20 cellular contexts compared by ENCODE assay signal in genomic region chr11:2431395-2431794, GRCh38. TPM values are rescaled to one million over a fixed set of nuclear protein-coding genes. Genes with fewer than 3 reads are reported as not detected.
DNase-seq lines count a peak whose midpoint lies in the region; ATAC-seq, FAIRE-seq and TF ChIP-seq lines count a peak whose summit lies in the region.
"Had no signal": no experiment of that assay in that cellular context is flagged by ENCODE, and none has a peak within 500 bp of the region (broad histone marks: within the 10 kb centered on the region; RNA-seq: fewer than 3 reads in every experiment).

No MANE protein-coding gene starts in this region.

- no peaks in the 10 kb centered on the region for H3K79me2 ChIP-seq in K562 (ENCODE audit: control insufficient read depth, insufficient read depth, low read length)

- H2BK12ac ChIP-seq in neuronal stem cell (ENCODE audit: low read length), result no peak overlapping the region

- no peaks in the 10 kb centered on the region for H3K4me1 ChIP-seq in HEK293 (ENCODE audit: control insufficient read depth, insufficient read depth, low read length)
- peaks cover 0 to 3% of the 10 kb centered on the region in 2 experiments; a peak in 1 of 5 replicates for H3K4me1 ChIP-seq in K562 (replicated peaks in 1 of 2; ENCODE audit: control insufficient read depth in 2 of 2, insufficient read depth in 2 of 2, low read length in 2 of 2)
- peaks cover 0 to 2% of the 10 kb centered on the region in 2 donors for H3K4me1 ChIP-seq in neuronal stem cell (ENCODE audit: control insufficient read depth in 2 of 2, insufficient read depth in 1 of 2, low read depth in 1 of 2, low read length in 2 of 2)
- H3K4me1 ChIP-seq in aorta (ENCODE audit: control insufficient read depth in 1 of 2, insufficient read depth in 2 of 2, low read length in 2 of 2), result no peaks in the 10 kb centered on the region
- H3K4me1 ChIP-seq: Caco-2, HAP-1 had no signal

- no peak for TF ChIP-seq EP300 in K562 (IDR thresholded peaks at IDR 0.05; ENCODE audit: low read length)

- no peaks in the 10 kb centered on the region for H3K79me1 ChIP-seq in neuronal stem cell (ENCODE audit: low read depth, low read length)

- in situ Hi-C loops in K562 (cut with MboI), result no loop called here

- H3K27ac ChIP-seq in HEK293 (ENCODE audit: extremely low read depth, low read depth, low read length) (no peak overlapping the region), K562 (ENCODE audit: extremely low read depth, low read depth, low read length) (no peak overlapping the region), neuronal stem cell (replicated peaks; ENCODE audit: low read length) (no peak overlapping the region), aorta (ENCODE audit: low read depth in 1 of 2, low read length in 2 of 2) (no peak overlapping the region)
- H3K27ac ChIP-seq: C4-2B had no signal

- ATAC-seq in K562 (no peak), aorta (ENCODE audit: low FRiP score) (no peak), GM18870 (IDR thresholded peaks at IDR 0.05; ENCODE audit: unreplicated experiment) (no peak)

- peaks cover 0 to 38% of the 10 kb centered on the region in 2 experiments; a peak in 3 of 5 replicates for H3K27me3 ChIP-seq in K562 (ENCODE audit: control insufficient read depth in 2 of 2, insufficient read depth in 2 of 2, low read length in 2 of 2)
- H3K27me3 ChIP-seq in neuronal stem cell (ENCODE audit: control insufficient read depth in 3 of 3, insufficient read depth in 3 of 3, low read depth in 1 of 3, low read length in 3 of 3), result peaks cover 0 to 15% (median 0%) of the 10 kb centered on the region in 3 experiments
- H3K27me3 ChIP-seq in aorta (ENCODE audit: control insufficient read depth in 1 of 2, insufficient read depth in 2 of 2, low read length in 1 of 2), result no peaks in the 10 kb centered on the region

- H3K9me3 ChIP-seq in HEK293 (ENCODE audit: control insufficient read depth, insufficient read depth, low read depth, low read length) (no peaks in the 10 kb centered on the region), K562 (replicated peaks; ENCODE audit: control insufficient read depth, insufficient read depth, low read depth, low read length) (peaks cover 6% of the 10 kb centered on the region; the same call in 1 of the 2 replicates), neuronal stem cell (replicated peaks in 1 of 2; ENCODE audit: control insufficient read depth in 2 of 2, insufficient read depth in 1 of 2, low read depth in 1 of 2, low read length in 2 of 2) (peaks cover 0 to 17% of the 10 kb centered on the region in 2 donors), aorta (ENCODE audit: control insufficient read depth, low read length) (no peaks in the 10 kb centered on the region)
- H3K9me3 ChIP-seq: Caco-2, HAP-1 had no signal

- no peak overlapping the region for H3K4ac ChIP-seq in neuronal stem cell (ENCODE audit: low read length)

- peak overlapping the region; percentile 44 for H3K14ac ChIP-seq in neuronal stem cell (ENCODE audit: low read length)

- no peak overlapping the region for H2BK15ac ChIP-seq in neuronal stem cell (ENCODE audit: low read length)

- WGBS in K562 (ENCODE audit: insufficient coverage, low coverage, missing lambda C conversion rate), result 0% methylated on average over 1 of the region's 1 CpG
- no CpG with 5 or more reads among the region's 1 CpG for WGBS in neuronal stem cell (ENCODE audit: extremely low coverage in 2 of 2, insufficient read length in 2 of 2, insufficient replicate concordance in 1 of 2), 2 donors
- WGBS in aorta, 2 donors, result 77 to 82% methylated on average over 1 of the region's 1 CpG

- no TSS peak for BruUV-seq in K562 (replicated peaks; lab: Mats Ljungman, UMichigan)

- peak overlapping the region; percentile 93 for H2AK5ac ChIP-seq in neuronal stem cell (ENCODE audit: low read depth, low read length)

- H3K36me3 ChIP-seq in HEK293 (ENCODE audit: control insufficient read depth in 2 of 2, insufficient read depth in 1 of 2, low read length in 2 of 2) (no peaks in the 10 kb centered on the region), K562 (ENCODE audit: control insufficient read depth, insufficient read depth, low read length) (no peaks in the 10 kb centered on the region), neuronal stem cell (replicated peaks in 1 of 2; ENCODE audit: control insufficient read depth in 2 of 2, insufficient read depth in 2 of 2, low read length in 2 of 2) (peaks cover 0 to 2% of the 10 kb centered on the region in 2 donors), aorta (ENCODE audit: control insufficient read depth in 1 of 2, insufficient read depth in 2 of 2, low read length in 1 of 2) (no peaks in the 10 kb centered on the region)
- H3K36me3 ChIP-seq: HAP-1 had no signal

- peaks cover 4% of the 10 kb centered on the region for H4K20me1 ChIP-seq in K562 (replicated peaks; ENCODE audit: control insufficient read depth, insufficient read depth, low read length)

- H3K4me2 ChIP-seq in K562 (ENCODE audit: insufficient read depth, low read length), result no peak overlapping the region
- H3K4me2 ChIP-seq in neuronal stem cell (ENCODE audit: insufficient read depth, low read length, poor library complexity, severe bottlenecking), result no peak overlapping the region

- H3K23ac ChIP-seq in neuronal stem cell (ENCODE audit: low read depth, low read length, poor library complexity), result no peak overlapping the region

- H2AFZ ChIP-seq in K562 (ENCODE audit: low read depth, low read length), result no peak overlapping the region
- no peak overlapping the region for H2AFZ ChIP-seq in neuronal stem cell (ENCODE audit: low read length)

- peaks cover 2% of the 10 kb centered on the region for H3K9me1 ChIP-seq in K562 (ENCODE audit: control insufficient read depth, insufficient read depth, low read length)

- intact Hi-C loops in K562 (cut with micrococcal nuclease) (no loop called here), aorta (cut with DNase I) (no loop called here)

- no peak overlapping the region for H4K91ac ChIP-seq in neuronal stem cell (ENCODE audit: low read depth, low read length, poor library complexity)

- no peak overlapping the region for H3K9ac ChIP-seq in K562 (ENCODE audit: insufficient read depth in 1 of 2, low read depth in 2 of 2, low read length in 2 of 2)
- H3K9ac ChIP-seq in neuronal stem cell (ENCODE audit: low read depth, low read length, poor library complexity), result no peak overlapping the region

- peak overlapping the region; percentile 54 for H2BK120ac ChIP-seq in neuronal stem cell (ENCODE audit: low read depth, low read length)

- TF ChIP-seq POLR2A in K562 (conservative IDR thresholded peaks at IDR 0.05), result no peak

- no peak for TF ChIP-seq RAD21 in K562 (CRISPR knock-in tag; conservative IDR thresholded peaks at IDR 0.05 in 1 of 2, IDR thresholded peaks at IDR 0.05 in 1 of 2)

- POLR2A ChIA-PET in HEK293 (lab: Yijun Ruan, JAX) (no interaction called here), K562 (lab: Yijun Ruan, JAX) (no interaction called here)

- no peak overlapping the region for H2BK5ac ChIP-seq in neuronal stem cell (ENCODE audit: low read length)

- TF ChIP-seq CTCF in HEK293 (tag by site-specific recombination; IDR thresholded peaks at IDR 0.05) (no peak), K562 (IDR thresholded peaks at IDR 0.05 in 2 of 3, conservative IDR thresholded peaks at IDR 0.05 in 1 of 3; ENCODE audit: insufficient read depth in 2 of 3, low read depth in 1 of 3, low read length in 3 of 3) (no peak)

- H3K4me3 ChIP-seq in HEK293 (ENCODE audit: low read depth, low read length) (no peak overlapping the region), K562 (no peak overlapping the region), neuronal stem cell (ENCODE audit: low read length in 2 of 2) (no peak overlapping the region), aorta (ENCODE audit: low read length in 2 of 2) (no peak overlapping the region)
- H3K4me3 ChIP-seq: HAP-1 had no signal

- CTCF ChIA-PET in HEK293 (lab: Yijun Ruan, JAX), result interaction anchor here (0.6 to 1.5 kb wide), 3 partner anchors 11 to 100 kb away, joined by 3 to 12 read pairs (median 4); no protein-coding TSS in a partner anchor
- CTCF ChIA-PET in K562 (lab: Yijun Ruan, JAX; ENCODE audit: low intra/inter-chr PET ratio), result interaction anchor here (1.0 kb wide), 1 partner anchor 102 kb away, joined by 3 read pairs; no protein-coding TSS in a partner anchor

- FAIRE-seq in K562 (lab: Jason Lieb, UNC), result no peak
- FAIRE-seq: A204.1, GM12892, GM18507 had no signal

- H4K8ac ChIP-seq in neuronal stem cell (ENCODE audit: low read depth, low read length), result no peak overlapping the region

- no peak overlapping the region for H3K18ac ChIP-seq in neuronal stem cell (ENCODE audit: low read length)

- DNase-seq in K562 (ENCODE audit: extremely low read depth in 1 of 4, low spot score in 3 of 4) (no peak), neuronal stem cell (ENCODE audit: low spot score) (no peak), aorta (peak; percentile 3 to 19), iPS-NIHi11 (ENCODE audit: low spot score) (no peak), activated gamma-delta T cell (lab: John Stamatoyannopoulos, UW) (no peak)
- DNase-seq: AML-193, Caco-2, DMS153, DMS79, GDM1 had no signal

RNA-seq across cellular contexts. Expression of gene TRPM5, which starts 12.9 kb away (rescaled TPM):
- not detected in 2 replicates for total RNA-seq in K562 (2011; cell fraction: chromatin; rRNA removed; ENCODE audit: low replicate concordance)
- not detected in 2 replicates for total RNA-seq in K562 (2011; cell fraction: nucleolus; rRNA removed)
- total RNA-seq in K562 (2011; cell fraction: nucleoplasm; rRNA removed), result not detected in 2 replicates
- total RNA-seq in K562 (2014; rRNA removed) (not detected in 2 replicates), K562 (2014; rRNA removed; fragmentation: Illumina TruSeq; extraction: Trizol) (not detected in 2 replicates), K562 (2015; rRNA removed; fragmentation: Illumina TruSeq; extraction: Trizol) (not detected in 2 replicates), K562 (2021) (not detected in 2 replicates), aorta (not detected)
- polyA plus RNA-seq in K562 (2011; rRNA removed) (not detected in 2 replicates), K562 (2014; fragmentation: Illumina TruSeq; extraction: Trizol) (not detected in 2 replicates), K562 (2014; fragmentation: Nextera tagmentation; extraction: Ambion mirVana) (not detected), K562 (2014; rRNA removed) (not detected in 2 replicates), aorta (under 1 TPM in 1 of 2 donors, not detected in 1; 0.25 TPM)
- not detected in 2 replicates for polyA plus RNA-seq in K562 (2011; cell fraction: cytosol; rRNA removed)
- not detected in 2 replicates for polyA plus RNA-seq in K562 (2011; cell fraction: nucleus; rRNA removed)
- polyA plus RNA-seq in K562 (2012), result 0.03 TPM in 1 of 2 replicates, not detected in the other
- not detected in 2 replicates for polyA minus RNA-seq in K562 (2011; rRNA and poly(A)+ RNA removed)
- not detected in 2 replicates for polyA minus RNA-seq in K562 (2011; cell fraction: cytosol; rRNA and poly(A)+ RNA removed)
- not detected in 2 replicates for polyA minus RNA-seq in K562 (2011; cell fraction: nucleus; rRNA and poly(A)+ RNA removed)
- 0.01 TPM for polyA plus RNA-seq in neuronal stem cell (2013, experiment 1 of 2)
- polyA plus RNA-seq in neuronal stem cell (2013, experiment 2 of 2), result 0.01 TPM
- total RNA-seq: Caco-2, H4 had no signal
- polyA plus RNA-seq: BJ had no signal

RNA-seq across cellular contexts. Expression of gene KCNQ1, which starts 13.4 kb away (rescaled TPM):
- not detected in 2 replicates for total RNA-seq in K562 (2011; cell fraction: chromatin; rRNA removed; ENCODE audit: low replicate concordance)
- total RNA-seq in K562 (2011; cell fraction: nucleolus; rRNA removed), result not detected in 2 replicates
- total RNA-seq in K562 (2011; cell fraction: nucleoplasm; rRNA removed), result not detected in 2 replicates
- not detected in 2 replicates for total RNA-seq in K562 (2014; rRNA removed)
- total RNA-seq in K562 (2014; rRNA removed; fragmentation: Illumina TruSeq; extraction: Trizol), result not detected in 2 replicates
- not detected in 2 replicates for total RNA-seq in K562 (2015; rRNA removed; fragmentation: Illumina TruSeq; extraction: Trizol)
- 0.44 and 0.45 TPM in 2 replicates for total RNA-seq in K562 (2021)
- not detected in 2 replicates for polyA plus RNA-seq in K562 (2011; rRNA removed)
- 0.01 and 0.06 TPM in 2 replicates for polyA plus RNA-seq in K562 (2011; cell fraction: cytosol; rRNA removed)
- polyA plus RNA-seq in K562 (2011; cell fraction: nucleus; rRNA removed), result not detected in 2 replicates
- polyA plus RNA-seq in K562 (2012), result not detected in 2 replicates
- not detected in 2 replicates for polyA plus RNA-seq in K562 (2014; fragmentation: Illumina TruSeq; extraction: Trizol)
- not detected for polyA plus RNA-seq in K562 (2014; fragmentation: Nextera tagmentation; extraction: Ambion mirVana)
- polyA plus RNA-seq in K562 (2014; rRNA removed), result not detected in 2 replicates
- not detected in 2 replicates for polyA minus RNA-seq in K562 (2011; rRNA and poly(A)+ RNA removed)
- polyA minus RNA-seq in K562 (2011; cell fraction: cytosol; rRNA and poly(A)+ RNA removed), result not detected in 2 replicates
- 0.13 TPM in 1 of 2 replicates, not detected in the other for polyA minus RNA-seq in K562 (2011; cell fraction: nucleus; rRNA and poly(A)+ RNA removed)
- 1.2 TPM for polyA plus RNA-seq in neuronal stem cell (2013, experiment 1 of 2)
- 1.1 TPM for polyA plus RNA-seq in neuronal stem cell (2013, experiment 2 of 2)
- total RNA-seq in aorta, result 10 to 100 TPM in 1 of 2 donors, 1 to 10 TPM in 1; 6.2 to 11.5 TPM
- 1 to 10 TPM in 1 of 2 donors, under 1 TPM in 1; 0.67 to 5.4 TPM for polyA plus RNA-seq in aorta
- total RNA-seq: Daoy had no signal
- polyA plus RNA-seq: BJ had no signal

RNA-seq across cellular contexts. Expression of gene TSSC4, which starts 30.8 kb away (rescaled TPM):
- total RNA-seq in K562 (2011; cell fraction: chromatin; rRNA removed; ENCODE audit: low replicate concordance), result 7.2 and 32.5 TPM in 2 replicates
- total RNA-seq in K562 (2011; cell fraction: nucleolus; rRNA removed), result 37.2 and 47.1 TPM in 2 replicates
- 21.3 and 24.4 TPM in 2 replicates for total RNA-seq in K562 (2011; cell fraction: nucleoplasm; rRNA removed)
- total RNA-seq in K562 (2014; rRNA removed), result 53.4 and 63.9 TPM in 2 replicates
- total RNA-seq in K562 (2014; rRNA removed; fragmentation: Illumina TruSeq; extraction: Trizol), result 3.7 and 4.7 TPM in 2 replicates
- total RNA-seq in K562 (2015; rRNA removed; fragmentation: Illumina TruSeq; extraction: Trizol), result 35.3 and 35.5 TPM in 2 replicates
- 49.0 and 54.2 TPM in 2 replicates for total RNA-seq in K562 (2021)
- polyA plus RNA-seq in K562 (2011; rRNA removed), result 11.0 and 16.2 TPM in 2 replicates
- 17.0 and 45.2 TPM in 2 replicates for polyA plus RNA-seq in K562 (2011; cell fraction: cytosol; rRNA removed)
- polyA plus RNA-seq in K562 (2011; cell fraction: nucleus; rRNA removed), result 24.0 and 35.2 TPM in 2 replicates
- 37.3 and 42.1 TPM in 2 replicates for polyA plus RNA-seq in K562 (2012)
- polyA plus RNA-seq in K562 (2014; fragmentation: Illumina TruSeq; extraction: Trizol), result 6.2 and 22.8 TPM in 2 replicates
- polyA plus RNA-seq in K562 (2014; fragmentation: Nextera tagmentation; extraction: Ambion mirVana), result 1 to 10 TPM in 1 of 2 experiments, under 1 TPM in 1; 0.41 to 2.8 TPM
- polyA plus RNA-seq in K562 (2014; rRNA removed), result 29.1 and 32.5 TPM in 2 replicates
- 5.8 and 8.2 TPM in 2 replicates for polyA minus RNA-seq in K562 (2011; rRNA and poly(A)+ RNA removed)
- polyA minus RNA-seq in K562 (2011; cell fraction: cytosol; rRNA and poly(A)+ RNA removed), result 13.1 and 16.7 TPM in 2 replicates
- polyA minus RNA-seq in K562 (2011; cell fraction: nucleus; rRNA and poly(A)+ RNA removed), result 26.9 and 33.5 TPM in 2 replicates
- 50.8 TPM for polyA plus RNA-seq in neuronal stem cell (2013, experiment 1 of 2)
- 54.1 TPM for polyA plus RNA-seq in neuronal stem cell (2013, experiment 2 of 2)
- total RNA-seq in aorta, result 10 to 100 TPM; 35.2 to 44.3 TPM
- 10 to 100 TPM; 42.9 to 64.4 TPM for polyA plus RNA-seq in aorta

RNA-seq across cellular contexts. Expression of gene CD81, which starts 54.3 kb away (rescaled TPM):
- total RNA-seq in K562 (2011; cell fraction: chromatin; rRNA removed; ENCODE audit: low replicate concordance), result 93.5 and 278 TPM in 2 replicates
- 344 and 368 TPM in 2 replicates for total RNA-seq in K562 (2011; cell fraction: nucleolus; rRNA removed)
- 240 and 244 TPM in 2 replicates for total RNA-seq in K562 (2011; cell fraction: nucleoplasm; rRNA removed)
- total RNA-seq in K562 (2014; rRNA removed), result 43.3 and 67.2 TPM in 2 replicates
- total RNA-seq in K562 (2014; rRNA removed; fragmentation: Illumina TruSeq; extraction: Trizol), result 37.4 and 60.2 TPM in 2 replicates
- 61.7 and 64.8 TPM in 2 replicates for total RNA-seq in K562 (2015; rRNA removed; fragmentation: Illumina TruSeq; extraction: Trizol)
- total RNA-seq in K562 (2021), result 181 and 189 TPM in 2 replicates
- polyA plus RNA-seq in K562 (2011; rRNA removed), result 76.9 and 103 TPM in 2 replicates
- 177 and 219 TPM in 2 replicates for polyA plus RNA-seq in K562 (2011; cell fraction: cytosol; rRNA removed)
- 80.1 and 118 TPM in 2 replicates for polyA plus RNA-seq in K562 (2011; cell fraction: nucleus; rRNA removed)
- polyA plus RNA-seq in K562 (2012), result 157 and 238 TPM in 2 replicates
- 163 and 169 TPM in 2 replicates for polyA plus RNA-seq in K562 (2014; fragmentation: Illumina TruSeq; extraction: Trizol)
- 1 to 10 TPM; 2.4 to 7.0 TPM for polyA plus RNA-seq in K562 (2014; fragmentation: Nextera tagmentation; extraction: Ambion mirVana)
- polyA plus RNA-seq in K562 (2014; rRNA removed), result 105 and 114 TPM in 2 replicates
- polyA minus RNA-seq in K562 (2011; rRNA and poly(A)+ RNA removed), result 67.7 and 102 TPM in 2 replicates
- 110 and 130 TPM in 2 replicates for polyA minus RNA-seq in K562 (2011; cell fraction: cytosol; rRNA and poly(A)+ RNA removed)
- polyA minus RNA-seq in K562 (2011; cell fraction: nucleus; rRNA and poly(A)+ RNA removed), result 23.2 and 30.1 TPM in 2 replicates
- polyA plus RNA-seq in neuronal stem cell (2013, experiment 1 of 2), result 200 TPM
- polyA plus RNA-seq in neuronal stem cell (2013, experiment 2 of 2), result 195 TPM
- total RNA-seq in aorta, result 100 to 1,000 TPM; 538 to 620 TPM
- polyA plus RNA-seq in aorta, result 100 to 1,000 TPM; 363 to 784 TPM

Comparison
In these comparisons a context has a peak if more than half of its experiments do, and no peak if none do; other contexts are left out.
1. DNase-seq: peak in aorta (2 of 2); none in K562 (0 of 4), neuronal stem cell (single experiment), iPS-NIHi11 (single experiment) and activated gamma-delta T cell (single experiment).
2. RNA of gene KCNQ1, which starts 13.4 kb away (total RNA-seq): 6.2 to 11.5 TPM in aorta; 0.44 to 0.45 TPM in K562; every median in the first group is over 4 times any median in the second.